8 cellular contexts compared by ENCODE assay signal in genomic region chr20:43409041-43409913, GRCh38. TPM values are rescaled to one million over a fixed set of nuclear protein-coding genes. Genes with fewer than 3 reads are reported as not detected.
DNase-seq lines count a peak whose midpoint lies in the region; ATAC-seq and TF ChIP-seq lines count a peak whose summit lies in the region.

No MANE protein-coding gene starts in this region.

- H3K36me3 ChIP-seq in BE2C, result no peaks in the 10 kb centered on the region
- no peaks in the 10 kb centered on the region for H3K36me3 ChIP-seq in ovary

- peak; percentile 86 for TF ChIP-seq CTCF in BE2C (IDR thresholded peaks at IDR 0.05; ENCODE audit: low read depth, low read length)
- peak; percentile 49 for TF ChIP-seq CTCF in GM13976 (IDR thresholded peaks at IDR 0.05; ENCODE audit: borderline replicate concordance, control extremely low read depth, extremely low read depth, insufficient read depth, missing control alignments)
- peak; percentile 83 for TF ChIP-seq CTCF in epithelial cell of proximal tubule (conservative IDR thresholded peaks at IDR 0.05; ENCODE audit: low read depth, low read length)
- no peak for TF ChIP-seq CTCF in ovary (IDR thresholded peaks at IDR 0.05)

- DNase-seq in BE2C (peak; percentile 48), GM13976 (ENCODE audit: low spot score) (no peak), NCI-H748 treated with DMSO at 0.1 percent for 48 hours (lab: John Stamatoyannopoulos, UW) (peak; percentile 43), epithelial cell of proximal tubule (ENCODE audit: low read depth) (peak; percentile 3), stromal cell of bone marrow (ENCODE audit: low read depth) (peak; percentile 21), ovary (no peak)
- DNase-seq in activated naive CD4-positive, alpha-beta T cell (lab: John Stamatoyannopoulos, UW), result no peak

- WGBS in ovary, 3 donors, result 27 to 31% (median 27%) methylated on average over 12 of the region's 12 CpGs

- H3K4me1 ChIP-seq in BE2C (no peaks in the 10 kb centered on the region), ovary (ENCODE audit: insufficient read depth) (no peaks in the 10 kb centered on the region)

- TF ChIP-seq EP300 in ovary (IDR thresholded peaks at IDR 0.05), result no peak

- ATAC-seq in GM18907 (IDR thresholded peaks at IDR 0.05; ENCODE audit: unreplicated experiment), result no peak

- H3K27ac ChIP-seq in ovary, result no peak overlapping the region

- no peak overlapping the region for H3K4me3 ChIP-seq in BE2C (ENCODE audit: low read depth, low read length)
- H3K4me3 ChIP-seq in epithelial cell of proximal tubule (ENCODE audit: low read depth, low read length), result no peak overlapping the region
- H3K4me3 ChIP-seq in ovary, result no peak overlapping the region

- peaks cover 8% of the 10 kb centered on the region for H3K27me3 ChIP-seq in BE2C
- H3K27me3 ChIP-seq in ovary, result no peaks in the 10 kb centered on the region

- H3K9me3 ChIP-seq in BE2C, result no peaks in the 10 kb centered on the region; the same call in 1 of the 2 replicates
- no peaks in the 10 kb centered on the region for H3K9me3 ChIP-seq in ovary

- intact Hi-C loops in ovary (cut with DNase I), result no loop called here

- TF ChIP-seq POLR2A in ovary (IDR thresholded peaks at IDR 0.05), result no peak

- in situ Hi-C loops in GM13976 (cut with MboI; ENCODE audit: low sequenced_read_pairs, unreplicated experiment), result loop anchor here (25.0 kb wide), 1 partner anchor 1672 kb away; no protein-coding TSS in a partner anchor

RNA-seq across cellular contexts. Expression of gene SRSF6, which starts 48.4 kb away (rescaled TPM):
- 126 TPM for polyA plus RNA-seq in BE2C (2012; ENCODE audit: insufficient read depth, insufficient read length, low read depth)
- total RNA-seq in epithelial cell of proximal tubule (42.9 and 73.2 TPM in 2 replicates), ovary (100 to 1,000 TPM in 5 of 7 donors, 10 to 100 TPM in 2; 69.7 to 163 (median 122) TPM)
- polyA plus RNA-seq in ovary, result 100 to 1,000 TPM in 1 of 2 donors, 10 to 100 TPM in 1; 99.4 to 132 TPM

Comparison
In these comparisons a context has a peak if more than half of its experiments do, and no peak if none do; other contexts are left out.
1. DNase-seq: peak in BE2C (single experiment), NCI-H748 treated with DMSO at 0.1 percent for 48 hours (single experiment), epithelial cell of proximal tubule (single experiment) and stromal cell of bone marrow (single experiment); none in GM13976 (single experiment), ovary (0 of 5) and activated naive CD4-positive, alpha-beta T cell (0 of 4).
2. CTCF ChIP-seq: peak in BE2C (single experiment), GM13976 (single experiment) and epithelial cell of proximal tubule (single experiment); none in ovary (0 of 3).